In the genomic region with DNA sequence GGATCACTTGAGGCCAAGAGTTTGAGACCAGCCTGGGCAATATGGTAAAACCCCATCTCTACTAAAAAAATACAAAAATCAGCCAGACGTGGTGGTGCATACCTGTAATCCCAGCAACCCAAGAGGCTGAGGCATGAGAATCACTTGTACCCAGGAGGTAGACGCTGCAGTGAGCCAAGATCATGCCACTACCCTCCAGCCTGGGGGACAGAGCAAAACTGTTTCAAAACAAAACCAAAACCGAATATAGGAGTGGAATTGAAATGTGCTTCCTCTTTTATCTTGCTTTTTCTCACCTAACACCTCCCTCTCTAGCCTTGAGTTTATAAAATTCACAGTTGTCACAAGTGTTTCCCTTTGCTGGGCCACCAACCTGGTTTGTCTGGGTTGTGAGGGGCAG, we compare ENCODE assay signal across 10 cellular contexts.
DNase-seq lines count a peak whose midpoint lies in the region; ATAC-seq and TF ChIP-seq lines count a peak whose summit lies in the region.
"Had no signal": no experiment of that assay in that cellular context is flagged by ENCODE, and none has a peak within 500 bp of the region (broad histone marks: within the 10 kb centered on the region; RNA-seq: fewer than 3 reads in every experiment).

No MANE protein-coding gene starts in this region.

- H3K79me2 ChIP-seq in KMS-11 (ENCODE audit: insufficient read depth, low read depth), result no peaks in the 10 kb centered on the region

- H2AFZ ChIP-seq in KMS-11 (ENCODE audit: low read depth), result peak overlapping the region; percentile 41; the same call in 1 of the 2 replicates

- H3K4me3 ChIP-seq in GM06990 (replicated peaks; ENCODE audit: low read depth, low read length) (no peak overlapping the region), KMS-11 (IDR thresholded peaks at IDR 0.05; ENCODE audit: insufficient read depth, low read depth, low read length) (no peak overlapping the region), adrenal gland (no peak overlapping the region), gastrocnemius medialis (no peak overlapping the region)
- H3K4me3 ChIP-seq: upper lobe of right lung had no signal

- TF ChIP-seq CTCF in GM06990 (IDR thresholded peaks at IDR 0.05; ENCODE audit: insufficient read depth, low read length, poor library complexity, severe bottlenecking) (no peak), KMS-11 (conservative IDR thresholded peaks at IDR 0.05; ENCODE audit: low read depth, low read length) (no peak), adrenal gland (IDR thresholded peaks at IDR 0.05) (no peak), gastrocnemius medialis (IDR thresholded peaks at IDR 0.05 in 4 of 5, conservative IDR thresholded peaks at IDR 0.05 in 1 of 5) (no peak)

- H3K9ac ChIP-seq in KMS-11, result no peak overlapping the region

- ATAC-seq in GM19328 (IDR thresholded peaks at IDR 0.05; ENCODE audit: unreplicated experiment) (peak; percentile 89), HG02870 (IDR thresholded peaks at IDR 0.05; ENCODE audit: unreplicated experiment) (peak; percentile 87), gastrocnemius medialis (no peak)
- ATAC-seq: PC-3, upper lobe of right lung had no signal

- H3K36me3 ChIP-seq in GM06990 (ENCODE audit: control insufficient read depth, insufficient read depth, low read length) (no peaks in the 10 kb centered on the region), KMS-11 (ENCODE audit: insufficient read depth) (no peaks in the 10 kb centered on the region), adrenal gland (replicated peaks in 1 of 2) (no peaks in the 10 kb centered on the region), gastrocnemius medialis (no peaks in the 10 kb centered on the region)
- H3K36me3 ChIP-seq: upper lobe of right lung had no signal

- TF ChIP-seq POLR2A in adrenal gland (IDR thresholded peaks at IDR 0.05), result no peak
- TF ChIP-seq POLR2A in gastrocnemius medialis (IDR thresholded peaks at IDR 0.05), result no peak

- WGBS in adrenal gland, 4 donors, result 55 to 68% (median 62%) methylated on average over 3 of the region's 3 CpGs

- H3K9me3 ChIP-seq in adrenal gland (replicated peaks in 1 of 3) (no peaks in the 10 kb centered on the region), gastrocnemius medialis (no peaks in the 10 kb centered on the region)
- H3K9me3 ChIP-seq: upper lobe of right lung had no signal

- H3K27ac ChIP-seq in KMS-11, result no peak overlapping the region
- H3K27ac ChIP-seq in adrenal gland, result no peak overlapping the region
- no peak overlapping the region for H3K27ac ChIP-seq in gastrocnemius medialis
- H3K27ac ChIP-seq: upper lobe of right lung had no signal

- intact Hi-C loops in adrenal gland (cut with DNase I), result no loop called here
- intact Hi-C loops in gastrocnemius medialis (cut with DNase I; ENCODE audit: low total_unique reads), result no loop called here

- peak; percentile 57 for DNase-seq in GM06990 (ENCODE audit: extremely low read depth, insufficient read length)
- no peak for DNase-seq in NCI-H2081 treated with DMSO at 0.1 percent for 48 hours (lab: John Stamatoyannopoulos, UW)
- no peak for DNase-seq in ACHN
- DNase-seq in adrenal gland, result no peak
- no peak for DNase-seq in gastrocnemius medialis
- DNase-seq: PC-3, upper lobe of right lung had no signal

- peaks cover 8% of the 10 kb centered on the region for H3K4me1 ChIP-seq in KMS-11 (ENCODE audit: low read depth, poor library complexity, severe bottlenecking)
- no peaks in the 10 kb centered on the region for H3K4me1 ChIP-seq in adrenal gland (replicated peaks in 1 of 2)
- H3K4me1 ChIP-seq in gastrocnemius medialis, result no peaks in the 10 kb centered on the region
- H3K4me1 ChIP-seq: upper lobe of right lung had no signal

- H3K27me3 ChIP-seq in GM06990 (replicated peaks; ENCODE audit: control insufficient read depth, insufficient read depth, low read length) (no peaks in the 10 kb centered on the region), KMS-11 (ENCODE audit: insufficient read depth, low read depth) (no peaks in the 10 kb centered on the region), adrenal gland (no peaks in the 10 kb centered on the region), gastrocnemius medialis (no peaks in the 10 kb centered on the region)
- H3K27me3 ChIP-seq: upper lobe of right lung had no signal

- in situ Hi-C loops in ACHN (cut with HindIII; ENCODE audit: low pct_ligation_motif_present, low pct_unique_long_range_greater_than_20kb, low sequenced_read_pairs) (no loop called here), gastrocnemius medialis (cut with MboI; ENCODE audit: low sequenced_read_pairs in 4 of 4) (no loop called here)

- no peaks in the 10 kb centered on the region for H4K20me1 ChIP-seq in KMS-11 (ENCODE audit: insufficient read depth)

- peak overlapping the region; percentile 6; the same call in 1 of the 2 replicates for H3K4me2 ChIP-seq in KMS-11

Comparison
In these comparisons a context has a peak if more than half of its experiments do, and no peak if none do; other contexts are left out.
1. ATAC-seq: peak in GM19328 (single experiment) and HG02870 (single experiment); none in gastrocnemius medialis (0 of 2).